8 cellular contexts compared by ENCODE assay signal in the genomic region with DNA sequence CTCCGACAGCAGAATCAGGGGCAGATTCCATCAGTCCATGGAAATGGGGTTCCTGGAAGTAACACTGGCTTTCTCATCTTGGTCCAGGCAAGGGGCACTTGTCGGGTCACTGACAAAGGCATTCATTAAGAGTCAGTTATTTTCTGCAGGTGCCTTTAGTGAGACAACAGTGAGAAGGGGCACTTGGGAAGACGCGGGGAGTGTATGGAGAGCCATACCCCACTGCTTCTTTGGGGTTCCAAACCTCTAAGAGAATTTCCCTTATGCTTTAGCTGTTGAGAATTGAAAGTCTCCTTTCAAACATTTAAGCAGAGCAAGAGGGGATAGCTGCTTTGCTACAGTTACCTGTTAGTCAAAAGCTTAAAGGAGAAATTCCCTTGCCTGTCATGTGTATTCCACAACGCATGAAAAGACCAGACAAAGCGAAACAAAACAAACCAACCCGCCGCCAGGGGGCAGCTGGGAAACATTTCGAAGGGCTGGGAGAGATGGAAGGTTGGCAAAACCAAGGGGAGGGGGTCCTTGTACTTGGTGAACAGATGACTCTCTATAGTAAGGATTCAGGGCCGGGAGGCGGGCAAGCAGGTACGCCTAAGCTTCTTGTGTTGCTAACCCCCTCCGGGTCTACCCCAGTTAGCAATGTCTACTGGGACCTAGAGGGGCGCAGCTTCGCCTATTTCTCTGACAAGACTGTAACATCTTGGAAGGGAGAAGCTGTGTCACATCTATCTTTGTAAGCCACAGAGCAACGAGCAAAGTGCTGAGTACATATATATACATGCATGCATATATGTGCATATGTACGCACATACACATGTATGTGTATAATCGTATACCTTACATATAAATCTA.
DNase-seq lines count a peak whose midpoint lies in the region; ATAC-seq, FAIRE-seq and TF ChIP-seq lines count a peak whose summit lies in the region.

No MANE protein-coding gene starts in this region.

- no peak for TF ChIP-seq POLR2A in H54 (IDR thresholded peaks at IDR 0.05; ENCODE audit: low read depth, low read length)
- TF ChIP-seq POLR2A in gastrocnemius medialis (IDR thresholded peaks at IDR 0.05) = no peak

- no peak for FAIRE-seq in H54 (lab: Jason Lieb, UNC)

- peak; percentile 9 for DNase-seq in H54 (ENCODE audit: insufficient read length, low spot score)
- DNase-seq in SJCRH30 = peak; percentile 42 to 67
- DNase-seq in left ventricle myocardium superior = peak; percentile 61
- DNase-seq in stimulated activated CD4-positive, alpha-beta T cell treated with anti-CD3 and anti-CD28 coated beads, Interleukin-2, amount 100 ng/mL, for 24 hours = peak; percentile 20 to 53
- no peak for DNase-seq in gastrocnemius medialis
- no peak for DNase-seq in T1000 (lab: John Stamatoyannopoulos, UW)

- peak; percentile 73 for TF ChIP-seq CTCF in C4-2B (conservative IDR thresholded peaks at IDR 0.05)
- TF ChIP-seq CTCF in gastrocnemius medialis (IDR thresholded peaks at IDR 0.05 in 4 of 5, conservative IDR thresholded peaks at IDR 0.05 in 1 of 5) = peak in 1 of 5 experiments; percentile 14

- intact Hi-C loops in left ventricle myocardium superior (cut with micrococcal nuclease) = no loop called here
- intact Hi-C loops in gastrocnemius medialis (cut with DNase I; ENCODE audit: low total_unique reads) = no loop called here

- H3K9me3 ChIP-seq in SJCRH30 (replicated peaks) (no peaks in the 10 kb centered on the region), gastrocnemius medialis (no peaks in the 10 kb centered on the region)

- H3K4me3 ChIP-seq in SJCRH30 (no peak overlapping the region), gastrocnemius medialis (no peak overlapping the region)

- no peaks in the 10 kb centered on the region; the same call in 1 of the 2 replicates for H3K27me3 ChIP-seq in SJCRH30
- H3K27me3 ChIP-seq in gastrocnemius medialis = no peaks in the 10 kb centered on the region

- ATAC-seq in left ventricle myocardium superior (peak; percentile 25), gastrocnemius medialis (no peak), GM18517 (IDR thresholded peaks at IDR 0.05; ENCODE audit: unreplicated experiment) (no peak)

- H3K4me1 ChIP-seq in SJCRH30 (peaks cover 3% of the 10 kb centered on the region; the same call in 1 of the 2 replicates), gastrocnemius medialis (peaks cover 0 to 5% of the 10 kb centered on the region in 2 donors)

- H3K27ac ChIP-seq in C4-2B (no peak overlapping the region), SJCRH30 (no peak overlapping the region), gastrocnemius medialis (no peak overlapping the region)

- in situ Hi-C loops in gastrocnemius medialis (cut with MboI; ENCODE audit: low sequenced_read_pairs in 4 of 4) = no loop called here

- H3K36me3 ChIP-seq in SJCRH30 (no peaks in the 10 kb centered on the region), gastrocnemius medialis (no peaks in the 10 kb centered on the region)

Comparison
In these comparisons a context has a peak if more than half of its experiments do, and no peak if none do; other contexts are left out.
1. DNase-seq: peak in H54 (single experiment), SJCRH30 (2 of 2), left ventricle myocardium superior (single experiment) and stimulated activated CD4-positive, alpha-beta T cell treated with anti-CD3 and anti-CD28 coated beads, Interleukin-2, amount 100 ng/mL, for 24 hours (2 of 2); none in gastrocnemius medialis (0 of 2) and T1000 (single experiment).